1 cellular context compared by ENCODE assay signal in genomic region chr9:75121914-75122558, GRCh38.
TF ChIP-seq lines count a peak whose summit lies in the region.

No MANE protein-coding gene starts in this region.

TF ChIP-seq in GM23338, 12 proteins besides CTCF, POLR2A, EP300 and RAD21:
- TF ChIP-seq STAT1 (IDR thresholded peaks at IDR 0.05; ENCODE audit: unreplicated experiment) (no peak), CREB1 (CRISPR knock-in tag; IDR thresholded peaks at IDR 0.05; ENCODE audit: low read depth) (no peak), EZH2phosphoT487 (IDR thresholded peaks at IDR 0.05; ENCODE audit: unreplicated experiment) (no peak), ETS1 (IDR thresholded peaks at IDR 0.05) (no peak), EZH2 (IDR thresholded peaks at IDR 0.05; ENCODE audit: low read depth, unreplicated experiment) (no peak)
- TF ChIP-seq, protein P1, sequence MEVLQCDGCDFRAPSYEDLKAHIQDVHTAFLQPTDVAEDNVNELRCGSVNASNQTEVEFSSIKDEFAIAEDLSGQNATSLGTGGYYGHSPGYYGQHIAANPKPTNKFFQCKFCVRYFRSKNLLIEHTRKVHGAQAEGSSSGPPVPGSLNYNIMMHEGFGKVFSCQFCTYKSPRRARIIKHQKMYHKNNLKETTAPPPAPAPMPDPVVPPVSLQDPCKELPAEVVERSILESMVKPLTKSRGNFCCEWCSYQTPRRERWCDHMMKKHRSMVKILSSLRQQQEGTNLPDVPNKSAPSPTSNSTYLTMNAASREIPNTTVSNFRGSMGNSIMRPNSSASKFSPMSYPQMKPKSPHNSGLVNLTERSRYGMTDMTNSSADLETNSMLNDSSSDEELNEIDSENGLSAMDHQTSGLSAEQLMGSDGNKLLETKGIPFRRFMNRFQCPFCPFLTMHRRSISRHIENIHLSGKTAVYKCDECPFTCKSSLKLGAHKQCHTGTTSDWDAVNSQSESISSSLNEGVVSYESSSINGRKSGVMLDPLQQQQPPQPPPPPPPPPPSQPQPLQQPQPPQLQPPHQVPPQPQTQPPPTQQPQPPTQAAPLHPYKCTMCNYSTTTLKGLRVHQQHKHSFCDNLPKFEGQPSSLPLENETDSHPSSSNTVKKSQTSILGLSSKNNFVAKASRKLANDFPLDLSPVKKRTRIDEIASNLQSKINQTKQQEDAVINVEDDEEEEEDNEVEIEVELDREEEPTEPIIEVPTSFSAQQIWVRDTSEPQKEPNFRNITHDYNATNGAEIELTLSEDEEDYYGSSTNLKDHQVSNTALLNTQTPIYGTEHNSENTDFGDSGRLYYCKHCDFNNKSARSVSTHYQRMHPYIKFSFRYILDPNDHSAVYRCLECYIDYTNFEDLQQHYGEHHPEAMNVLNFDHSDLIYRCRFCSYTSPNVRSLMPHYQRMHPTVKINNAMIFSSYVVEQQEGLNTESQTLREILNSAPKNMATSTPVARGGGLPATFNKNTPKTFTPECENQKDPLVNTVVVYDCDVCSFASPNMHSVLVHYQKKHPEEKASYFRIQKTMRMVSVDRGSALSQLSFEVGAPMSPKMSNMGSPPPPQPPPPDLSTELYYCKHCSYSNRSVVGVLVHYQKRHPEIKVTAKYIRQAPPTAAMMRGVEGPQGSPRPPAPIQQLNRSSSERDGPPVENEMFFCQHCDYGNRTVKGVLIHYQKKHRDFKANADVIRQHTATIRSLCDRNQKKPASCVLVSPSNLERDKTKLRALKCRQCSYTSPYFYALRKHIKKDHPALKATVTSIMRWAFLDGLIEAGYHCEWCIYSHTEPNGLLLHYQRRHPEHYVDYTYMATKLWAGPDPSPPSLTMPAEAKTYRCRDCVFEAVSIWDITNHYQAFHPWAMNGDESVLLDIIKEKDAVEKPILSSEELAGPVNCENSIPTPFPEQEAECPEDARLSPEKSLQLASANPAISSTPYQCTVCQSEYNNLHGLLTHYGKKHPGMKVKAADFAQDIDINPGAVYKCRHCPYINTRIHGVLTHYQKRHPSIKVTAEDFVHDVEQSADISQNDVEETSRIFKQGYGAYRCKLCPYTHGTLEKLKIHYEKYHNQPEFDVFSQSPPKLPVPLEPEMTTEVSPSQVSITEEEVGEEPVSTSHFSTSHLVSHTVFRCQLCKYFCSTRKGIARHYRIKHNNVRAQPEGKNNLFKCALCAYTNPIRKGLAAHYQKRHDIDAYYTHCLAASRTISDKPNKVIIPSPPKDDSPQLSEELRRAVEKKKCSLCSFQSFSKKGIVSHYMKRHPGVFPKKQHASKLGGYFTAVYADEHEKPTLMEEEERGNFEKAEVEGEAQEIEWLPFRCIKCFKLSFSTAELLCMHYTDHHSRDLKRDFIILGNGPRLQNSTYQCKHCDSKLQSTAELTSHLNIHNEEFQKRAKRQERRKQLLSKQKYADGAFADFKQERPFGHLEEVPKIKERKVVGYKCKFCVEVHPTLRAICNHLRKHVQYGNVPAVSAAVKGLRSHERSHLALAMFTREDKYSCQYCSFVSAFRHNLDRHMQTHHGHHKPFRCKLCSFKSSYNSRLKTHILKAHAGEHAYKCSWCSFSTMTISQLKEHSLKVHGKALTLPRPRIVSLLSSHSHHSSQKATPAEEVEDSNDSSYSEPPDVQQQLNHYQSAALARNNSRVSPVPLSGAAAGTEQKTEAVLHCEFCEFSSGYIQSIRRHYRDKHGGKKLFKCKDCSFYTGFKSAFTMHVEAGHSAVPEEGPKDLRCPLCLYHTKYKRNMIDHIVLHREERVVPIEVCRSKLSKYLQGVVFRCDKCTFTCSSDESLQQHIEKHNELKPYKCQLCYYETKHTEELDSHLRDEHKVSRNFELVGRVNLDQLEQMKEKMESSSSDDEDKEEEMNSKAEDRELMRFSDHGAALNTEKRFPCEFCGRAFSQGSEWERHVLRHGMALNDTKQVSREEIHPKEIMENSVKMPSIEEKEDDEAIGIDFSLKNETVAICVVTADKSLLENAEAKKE (CRISPR knock-in tag; IDR thresholded peaks at IDR 0.05), result no peak
